Comparison of ENCODE assay signal across 26 cellular contexts in the genomic region with DNA sequence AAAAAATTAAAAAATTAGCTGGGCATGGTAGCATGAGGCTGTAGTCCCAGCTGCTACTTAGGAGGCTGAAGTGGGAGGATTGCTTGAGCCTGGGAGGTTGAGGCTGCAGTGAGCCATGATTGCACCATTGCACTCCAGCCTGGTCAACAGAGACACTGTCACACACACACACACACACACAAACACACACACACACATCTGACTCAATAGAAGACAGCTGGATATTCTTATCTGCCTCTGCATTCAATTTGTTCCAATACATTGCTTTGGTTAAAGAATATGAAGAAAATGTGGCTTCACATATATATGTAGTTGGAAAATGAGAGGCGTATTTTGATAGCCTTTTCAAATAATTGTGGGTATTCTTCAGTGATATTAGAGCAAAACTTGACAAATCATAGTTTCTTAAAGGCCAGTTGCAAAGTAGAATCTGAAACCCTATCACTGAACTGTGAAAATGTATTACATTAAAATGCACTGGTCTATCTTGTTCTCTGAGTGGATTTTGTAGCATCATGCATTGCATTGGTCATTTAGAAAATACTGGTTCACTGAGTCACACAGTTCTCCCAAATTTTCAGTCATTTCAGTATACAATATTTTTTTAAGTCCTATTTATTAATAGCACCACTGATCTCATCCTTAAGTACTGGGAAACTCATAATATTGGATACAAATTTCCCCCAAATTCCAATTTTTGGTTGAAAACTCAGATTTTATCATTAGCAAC.
DNase-seq lines count a peak whose midpoint lies in the region; ATAC-seq, FAIRE-seq and TF ChIP-seq lines count a peak whose summit lies in the region.
"Had no signal": no experiment of that assay in that cellular context is flagged by ENCODE, and none has a peak within 500 bp of the region (broad histone marks: within the 10 kb centered on the region; RNA-seq: fewer than 3 reads in every experiment).

No MANE protein-coding gene starts in this region.

- TF ChIP-seq EP300 in SK-N-SH (IDR thresholded peaks at IDR 0.05; ENCODE audit: borderline replicate concordance in 1 of 2, low read depth in 1 of 2, low read length in 1 of 2) = no peak

- intact Hi-C loops in head of caudate nucleus (cut with DNase I) = no loop called here
- intact Hi-C loops in naive thymus-derived CD4-positive, alpha-beta T cell (cut with micrococcal nuclease) = no loop called here

- H3K9me3 ChIP-seq in SK-N-SH (no peaks in the 10 kb centered on the region), astrocyte (ENCODE audit: insufficient read depth, low read depth, low read length) (no peaks in the 10 kb centered on the region)
- no peaks in the 10 kb centered on the region for H3K9me3 ChIP-seq in naive thymus-derived CD4-positive, alpha-beta T cell (ENCODE audit: control insufficient read depth in 2 of 3, low read length in 3 of 3)
- H3K9me3 ChIP-seq: BLaER1 had no signal

- WGBS in SK-N-SH (ENCODE audit: low lambda C conversion rate) = 98% methylated on average over 1 of the region's 1 CpG

- POLR2A ChIA-PET in SK-N-SH (lab: Yijun Ruan, JAX) = interaction anchor here (0.6 kb wide), 1 partner anchor 57 kb away, joined by 3 read pairs; no protein-coding TSS in a partner anchor
- POLR2A ChIA-PET in naive thymus-derived CD4-positive, alpha-beta T cell (lab: Charles Lee) = no interaction called here

- H3K27ac ChIP-seq in SK-N-SH (ENCODE audit: low read depth in 2 of 2, low read length in 1 of 2) (peak overlapping the region in 1 of 2 experiments; percentile 60; a peak in 2 of 4 replicates), astrocyte (ENCODE audit: low read depth, low read length) (no peak overlapping the region)
- H3K27ac ChIP-seq in naive thymus-derived CD4-positive, alpha-beta T cell (ENCODE audit: low read depth, low read length) = no peak overlapping the region
- H3K27ac ChIP-seq: 22Rv1, BLaER1, KMS-11 had no signal

- peaks cover 56% of the 10 kb centered on the region for H3F3A ChIP-seq in SK-N-SH (replicated peaks; ENCODE audit: insufficient read depth)

- peaks cover 5% of the 10 kb centered on the region for H3K4me1 Mint-ChIP-seq in astrocyte (ENCODE audit: low read depth, unreplicated experiment)
- no peaks in the 10 kb centered on the region for H3K4me1 Mint-ChIP-seq in naive thymus-derived CD4-positive, alpha-beta T cell

- no peak for TF ChIP-seq CTCF in SK-N-SH (IDR thresholded peaks at IDR 0.05)
- no peak for TF ChIP-seq CTCF in astrocyte (IDR thresholded peaks at IDR 0.05; ENCODE audit: insufficient read depth, low read depth, low read length)
- no peak for TF ChIP-seq CTCF in fibroblast of the aortic adventitia (IDR thresholded peaks at IDR 0.05; ENCODE audit: insufficient read depth, low read length)

- H3K4me2 ChIP-seq in SK-N-SH (no peak overlapping the region), astrocyte (ENCODE audit: low read length) (no peak overlapping the region)
- H3K4me2 ChIP-seq: BLaER1, GM23338, KMS-11 had no signal

- no peak overlapping the region for H3K4me3 ChIP-seq in SK-N-SH (ENCODE audit: low read depth in 2 of 2, low read length in 1 of 2)
- no peak overlapping the region for H3K4me3 ChIP-seq in astrocyte (ENCODE audit: insufficient read depth, low read depth, low read length)
- no peak overlapping the region for H3K4me3 ChIP-seq in fibroblast of the aortic adventitia (ENCODE audit: low read depth, low read length)
- no peak overlapping the region for H3K4me3 ChIP-seq in naive thymus-derived CD4-positive, alpha-beta T cell (ENCODE audit: low read length)
- H3K4me3 ChIP-seq: BLaER1, GM23338 had no signal

- H3K4me1 ChIP-seq in SK-N-SH (ENCODE audit: control insufficient read depth in 1 of 2, insufficient read depth in 2 of 2, low read depth in 1 of 2, low read length in 1 of 2) (peaks cover 2 to 39% of the 10 kb centered on the region in 2 experiments; a peak in 2 of 4 replicates), astrocyte (ENCODE audit: insufficient read depth, low read length) (peaks cover 18% of the 10 kb centered on the region)
- no peaks in the 10 kb centered on the region for H3K4me1 ChIP-seq in naive thymus-derived CD4-positive, alpha-beta T cell (ENCODE audit: control insufficient read depth in 2 of 2, insufficient read depth in 2 of 2, low read length in 2 of 2)

- no peak for ATAC-seq in SK-N-SH treated with all-trans-retinoic acid at 6 μM for 48 hours
- no peak for ATAC-seq in naive thymus-derived CD4-positive, alpha-beta T cell
- ATAC-seq: GM23338, Panc1 had no signal

- H3K36me3 ChIP-seq in SK-N-SH (replicated peaks in 1 of 2; ENCODE audit: control insufficient read depth in 1 of 2, insufficient read depth in 2 of 2, low read length in 1 of 2) = no peaks in the 10 kb centered on the region
- no peaks in the 10 kb centered on the region for H3K36me3 ChIP-seq in astrocyte (ENCODE audit: insufficient read depth, low read length)
- H3K36me3 ChIP-seq in naive thymus-derived CD4-positive, alpha-beta T cell (ENCODE audit: control insufficient read depth in 2 of 3, insufficient read depth in 3 of 3, low read length in 3 of 3) = no peaks in the 10 kb centered on the region
- H3K36me3 ChIP-seq: BLaER1 had no signal

- H2AFZ ChIP-seq in SK-N-SH (ENCODE audit: low read depth) = no peak overlapping the region
- no peak overlapping the region for H2AFZ ChIP-seq in astrocyte (ENCODE audit: low read depth, low read length)
- H2AFZ ChIP-seq: GM23338 had no signal

- CTCF ChIA-PET in SK-N-SH (lab: Yijun Ruan, JAX) = interaction anchor here (1.3 to 6.1 kb wide), 4 partner anchors 12 to 119 kb away, joined by 6 to 53 read pairs (median 24); no protein-coding TSS in a partner anchor
- CTCF ChIA-PET in naive thymus-derived CD4-positive, alpha-beta T cell (lab: Charles Lee) = no interaction called here

- no peak overlapping the region for H3K27ac Mint-ChIP-seq in astrocyte (ENCODE audit: unreplicated experiment)
- H3K27ac Mint-ChIP-seq in naive thymus-derived CD4-positive, alpha-beta T cell = no peak overlapping the region
- H3K27ac Mint-ChIP-seq: GM23338, H9, IgD-negative memory B cell had no signal

- no peaks in the 10 kb centered on the region for H3K9me2 ChIP-seq in SK-N-SH

- no peak for TF ChIP-seq RAD21 in SK-N-SH (IDR thresholded peaks at IDR 0.05; ENCODE audit: low read length)

- no peak for FAIRE-seq in astrocyte (lab: Jason Lieb, UNC)
- FAIRE-seq: GM18507 had no signal

- no peaks in the 10 kb centered on the region for H3K79me2 ChIP-seq in SK-N-SH (ENCODE audit: insufficient read depth)
- H3K79me2 ChIP-seq in astrocyte (ENCODE audit: insufficient read depth, low read length) = no peaks in the 10 kb centered on the region

- no peak overlapping the region for H3K9ac ChIP-seq in SK-N-SH
- no peak overlapping the region for H3K9ac ChIP-seq in astrocyte (ENCODE audit: low read length)
- H3K9ac ChIP-seq: BLaER1, KMS-11 had no signal

- H4K20me1 ChIP-seq in SK-N-SH (ENCODE audit: insufficient read depth) = no peaks in the 10 kb centered on the region
- no peaks in the 10 kb centered on the region for H4K20me1 ChIP-seq in astrocyte (ENCODE audit: insufficient read depth, low read length)
- H4K20me1 ChIP-seq: BLaER1 had no signal

- no peak for DNase-seq in SK-N-SH
- DNase-seq in astrocyte (ENCODE audit: low read depth) = peak; percentile 86
- DNase-seq in fibroblast of the aortic adventitia (ENCODE audit: low read depth) = peak; percentile 57
- DNase-seq in stromal cell of bone marrow (ENCODE audit: low read depth) = peak; percentile 31
- no peak for DNase-seq in NCI-H526 (lab: John Stamatoyannopoulos, UW)
- DNase-seq in head of caudate nucleus = no peak
- no peak for DNase-seq in naive thymus-derived CD4-positive, alpha-beta T cell
- DNase-seq: ACHN; CD4-positive, CD25-positive, alpha-beta regulatory T cell; DMS153; DND-41; H9; MM.1S; NCI-H1694; NCI-H2029 treated with DMSO at 0.1 percent for 48 hours; NCI-H446 treated with DMSO at 0.1 percent for 48 hours; NCI-H526 treated with DMSO at 0.1 percent for 48 hours; SHP77 treated with DMSO at 0.1 percent for 48 hours had no signal

- no peaks in the 10 kb centered on the region for H3K9me3 Mint-ChIP-seq in astrocyte (ENCODE audit: unreplicated experiment)
- no peaks in the 10 kb centered on the region for H3K9me3 Mint-ChIP-seq in naive thymus-derived CD4-positive, alpha-beta T cell
- H3K9me3 Mint-ChIP-seq: CD4-positive, CD25-positive, alpha-beta regulatory T cell; GM23338; H9; IgD-negative memory B cell had no signal

- no peak overlapping the region for H3K4me3 Mint-ChIP-seq in astrocyte (ENCODE audit: unreplicated experiment)
- no peak overlapping the region for H3K4me3 Mint-ChIP-seq in naive thymus-derived CD4-positive, alpha-beta T cell
- H3K4me3 Mint-ChIP-seq: CD4-positive, CD25-positive, alpha-beta regulatory T cell; GM23338; H9; IgD-negative memory B cell had no signal

- H3K27me3 ChIP-seq in SK-N-SH (ENCODE audit: insufficient read depth) (no peaks in the 10 kb centered on the region), astrocyte (ENCODE audit: insufficient read depth, low read length) (no peaks in the 10 kb centered on the region)
- no peaks in the 10 kb centered on the region for H3K27me3 ChIP-seq in naive thymus-derived CD4-positive, alpha-beta T cell (ENCODE audit: control insufficient read depth in 2 of 2, insufficient read depth in 2 of 2, low read length in 2 of 2)
- H3K27me3 ChIP-seq: BLaER1 had no signal

- H3K27me3 Mint-ChIP-seq in astrocyte (ENCODE audit: low read depth, unreplicated experiment) = no peaks in the 10 kb centered on the region
- peaks cover 0 to 15% (median 8%) of the 10 kb centered on the region in 5 donors for H3K27me3 Mint-ChIP-seq in naive thymus-derived CD4-positive, alpha-beta T cell

- no peaks in the 10 kb centered on the region for H3K36me3 Mint-ChIP-seq in astrocyte (ENCODE audit: low read depth, unreplicated experiment)
- H3K36me3 Mint-ChIP-seq in naive thymus-derived CD4-positive, alpha-beta T cell = no peaks in the 10 kb centered on the region
- H3K36me3 Mint-ChIP-seq: CD4-positive, CD25-positive, alpha-beta regulatory T cell had no signal

TF ChIP-seq in SK-N-SH, 30 proteins besides CTCF, POLR2A, EP300 and RAD21:
- TF ChIP-seq JUND (IDR thresholded peaks at IDR 0.05) = no peak
- 0 out of 2 replicates have a peak, but pooled peaks have one; percentile 21 for TF ChIP-seq POLR2AphosphoS5 (IDR thresholded peaks at IDR 0.05; ENCODE audit: low read depth, low read length)

Comparison
In these comparisons a context has a peak if more than half of its experiments do, and no peak if none do; other contexts are left out.
1. DNase-seq: peak in astrocyte (single experiment), fibroblast of the aortic adventitia (single experiment) and stromal cell of bone marrow (single experiment); none in SK-N-SH (single experiment), NCI-H526 (0 of 2), head of caudate nucleus (0 of 42) and naive thymus-derived CD4-positive, alpha-beta T cell (0 of 9).